In genomic region chr11:67369801-67370284, GRCh38 we compare ENCODE assay signal across 16 cellular contexts. TPM values are rescaled to one million over a fixed set of nuclear protein-coding genes. Genes with fewer than 3 reads are reported as not detected.
DNase-seq lines count a peak whose midpoint lies in the region; ATAC-seq, FAIRE-seq and TF ChIP-seq lines count a peak whose summit lies in the region.
"Had no signal": no experiment of that assay in that cellular context is flagged by ENCODE, and none has a peak within 500 bp of the region (broad histone marks: within the 10 kb centered on the region; RNA-seq: fewer than 3 reads in every experiment).

No MANE protein-coding gene starts in this region.

- CTCF ChIA-PET in HEK293 (lab: Yijun Ruan, JAX) = interaction anchor here (0.7 to 30.4 kb wide), 4 partner anchors 6 to 55 kb away, joined by 4 to 898 read pairs (median 452); partner anchors contain the start of genes CLCF1, POLD4 and RAD9A
- CTCF ChIA-PET in H1 (lab: Charles Lee; ENCODE audit: partially characterized antibody) = interaction anchor here (0.7 to 34.8 kb wide), 15 partner anchors 9 to 984 kb away, joined by 3 to 1305 read pairs (median 4); partner anchors contain the start of genes POLD4 and RAD9A

- TF ChIP-seq CTCF in HEK293 (tag by site-specific recombination; IDR thresholded peaks at IDR 0.05) = no peak
- no peak for TF ChIP-seq CTCF in H1 (IDR thresholded peaks at IDR 0.05; ENCODE audit: control extremely low read depth in 1 of 3, insufficient read depth in 1 of 3, low read depth in 1 of 3, low read length in 3 of 3)
- TF ChIP-seq CTCF in nephron (IDR thresholded peaks at IDR 0.05; ENCODE audit: unreplicated experiment in 3 of 3) = no peak

- no peak overlapping the region for H3K9ac ChIP-seq in H1 (replicated peaks in 1 of 4; ENCODE audit: extremely low read depth in 1 of 4, low read depth in 3 of 4, low read length in 3 of 4)
- H3K9ac ChIP-seq: KMS-11 had no signal

- H2BK120ac ChIP-seq in H1 (replicated peaks; ENCODE audit: low read depth, low read length) = no peak overlapping the region

- H3K79me2 ChIP-seq in ACC112 (ENCODE audit: control insufficient read depth, insufficient read depth, low read length, unreplicated experiment) (peaks cover 80% of the 10 kb centered on the region), H1 (ENCODE audit: control insufficient read depth in 1 of 2, insufficient read depth in 2 of 2, low read length in 2 of 2) (no peaks in the 10 kb centered on the region)

- H3K4me3 Mint-ChIP-seq in nephron = peak overlapping the region; percentile 51 to 73 (median 73)

- FAIRE-seq in H1 (lab: Jason Lieb, UNC) = no peak
- FAIRE-seq: islet of Langerhans had no signal

- H2BK12ac ChIP-seq in H1 (ENCODE audit: low read depth, low read length) = peak overlapping the region; percentile 87; the same call in 1 of the 2 replicates

- H3K9me3 ChIP-seq in HEK293 (ENCODE audit: control insufficient read depth, insufficient read depth, low read depth, low read length) (no peaks in the 10 kb centered on the region), H1 (ENCODE audit: insufficient read depth in 2 of 2, low read depth in 1 of 2, low read length in 1 of 2) (no peaks in the 10 kb centered on the region)

- H3K18ac ChIP-seq in H1 (ENCODE audit: extremely low read depth, low read length) = no peak overlapping the region; the same call in 1 of the 2 replicates

- H2BK5ac ChIP-seq in H1 (ENCODE audit: low read depth, low read length) = no peak overlapping the region

- no peak for TF ChIP-seq POLR2A in H1 (IDR thresholded peaks at IDR 0.05; ENCODE audit: control extremely low read depth in 1 of 2, low read depth in 2 of 2, low read length in 2 of 2)

- H2AK5ac ChIP-seq in H1 (ENCODE audit: low read depth, low read length) = no peak overlapping the region

- H3K23ac ChIP-seq in H1 (ENCODE audit: insufficient read length) = no peak overlapping the region

- DNase-seq in H1 (ENCODE audit: low read depth in 1 of 2, low spot score in 2 of 2) = no peak
- DNase-seq in NCI-H510A (lab: John Stamatoyannopoulos, UW) = no peak
- no peak for DNase-seq in activated CD4-positive, alpha-beta T cell treated with anti-CD3 and anti-CD28 coated beads, Interleukin-2, amount 50 U/mL, for 1 hour
- no peak for DNase-seq in occipital lobe (lab: John Stamatoyannopoulos, UW)
- DNase-seq: aorta; nucleus accumbens; RPMI8226; stimulated activated CD4-positive, alpha-beta T cell treated with anti-CD3 and anti-CD28 coated beads, Interleukin-2, amount 100 ng/mL, for 48 hours had no signal

- H3K4me1 ChIP-seq in ACC112 (ENCODE audit: control insufficient read depth, insufficient read depth, low read length, unreplicated experiment) = peaks cover 69% of the 10 kb centered on the region
- peaks cover 3% of the 10 kb centered on the region; the same call in 1 of the 2 replicates for H3K4me1 ChIP-seq in HEK293 (ENCODE audit: control insufficient read depth, insufficient read depth, low read length)
- H3K4me1 ChIP-seq in H1 (replicated peaks in 1 of 4; ENCODE audit: control insufficient read depth in 3 of 4, insufficient read depth in 4 of 4, low read length in 3 of 4) = peaks cover 0 to 32% (median 27%) of the 10 kb centered on the region in 4 experiments; a peak in 6 of 7 replicates

- H4K8ac ChIP-seq in H1 (ENCODE audit: extremely low read depth, insufficient read depth, low read length) = no peak overlapping the region

- H3K36me3 ChIP-seq in ACC112 (ENCODE audit: insufficient read depth, low read length) = peaks cover 9% of the 10 kb centered on the region; the same call in 1 of the 2 replicates
- H3K36me3 ChIP-seq in HEK293 (ENCODE audit: control insufficient read depth in 2 of 2, insufficient read depth in 1 of 2, low read length in 2 of 2) = no peaks in the 10 kb centered on the region
- H3K36me3 ChIP-seq in H1 (ENCODE audit: control insufficient read depth in 2 of 4, insufficient read depth in 4 of 4, low read length in 3 of 4) = no peaks in the 10 kb centered on the region

- no peak for ATAC-seq in GM19351 (IDR thresholded peaks at IDR 0.05; ENCODE audit: unreplicated experiment)
- ATAC-seq: HCT116 had no signal

- H3K4me2 ChIP-seq in H1 (ENCODE audit: insufficient read depth in 1 of 2, low read depth in 2 of 2, low read length in 2 of 2) = no peak overlapping the region
- H3K4me2 ChIP-seq: KMS-11 had no signal

- no peak overlapping the region for H4K91ac ChIP-seq in H1 (replicated peaks; ENCODE audit: insufficient read length, low read length)

- peaks cover 21% of the 10 kb centered on the region for H3K27me3 Mint-ChIP-seq in nephron (ENCODE audit: low read depth)

- no peak overlapping the region for H4K5ac ChIP-seq in H1 (ENCODE audit: insufficient read length, low read depth, low read length)

- H3K27me3 ChIP-seq in ACC112 (ENCODE audit: insufficient read depth, low read length) (no peaks in the 10 kb centered on the region), H1 (replicated peaks in 1 of 4; ENCODE audit: control insufficient read depth in 3 of 4, extremely low read depth in 1 of 4, insufficient read depth in 3 of 4, low read length in 3 of 4) (peaks cover 0 to 40% (median 33%) of the 10 kb centered on the region in 4 experiments; a peak in 6 of 7 replicates)

- no peak overlapping the region for H3K56ac ChIP-seq in H1 (replicated peaks; ENCODE audit: insufficient read length, low read depth, low read length)

- POLR2A ChIA-PET in HEK293 (lab: Yijun Ruan, JAX) = interaction anchor here (0.6 to 1.8 kb wide), 6 partner anchors 17 to 161 kb away, joined by 3 to 6 read pairs (median 4); partner anchors contain the start of gene POLD4
- POLR2A ChIA-PET in H1 (lab: Charles Lee; ENCODE audit: partially characterized antibody) = interaction anchor here (0.8 to 1.4 kb wide), 10 partner anchors 7 to 257 kb away, joined by 3 to 6 read pairs (median 4); partner anchors contain the start of gene POLD4

- peaks cover 17% of the 10 kb centered on the region; the same call in 1 of the 2 replicates for H3K23me2 ChIP-seq in H1 (ENCODE audit: low read depth, low read length)

- H3K27ac ChIP-seq in ACC112 (ENCODE audit: low read depth, low read length) = peak overlapping the region; percentile 58
- no peak overlapping the region for H3K27ac ChIP-seq in HEK293 (ENCODE audit: extremely low read depth, low read depth, low read length)
- H3K27ac ChIP-seq in H1 (ENCODE audit: low read depth, low read length) = no peak overlapping the region
- H3K27ac ChIP-seq: C4-2B, KMS-11 had no signal

- peaks cover 0 to 3% of the 10 kb centered on the region in 2 experiments for H4K20me1 ChIP-seq in H1 (replicated peaks in 1 of 2; ENCODE audit: control insufficient read depth in 1 of 2, insufficient read depth in 2 of 2, low read length in 2 of 2)

- H3K9me3 Mint-ChIP-seq in nephron = no peaks in the 10 kb centered on the region

- H3K79me1 ChIP-seq in H1 (ENCODE audit: low read depth, low read length) = no peaks in the 10 kb centered on the region

- peaks cover under 1% of the 10 kb centered on the region for H3K36me3 Mint-ChIP-seq in nephron (ENCODE audit: low read depth)

- no peak overlapping the region for H2AFZ ChIP-seq in ACC112 (ENCODE audit: low read length, unreplicated experiment)
- H2AFZ ChIP-seq in H1 (ENCODE audit: low read length) = no peak overlapping the region

- no peak overlapping the region for H2BK20ac ChIP-seq in H1 (ENCODE audit: low read length)

- H2BK15ac ChIP-seq in H1 (ENCODE audit: low read length) = no peak overlapping the region

- no peak overlapping the region for H3K14ac ChIP-seq in H1 (ENCODE audit: insufficient read length)

- no peak for TF ChIP-seq EP300 in H1 (IDR thresholded peaks at IDR 0.05; ENCODE audit: borderline replicate concordance in 1 of 2, low read depth in 2 of 2, low read length in 2 of 2)

- 58% methylated on average over 12 of the region's 12 CpGs; no CpG with 5 or more reads in 1 of the 2 experiments for WGBS in H1 (ENCODE audit: extremely low coverage in 1 of 2, insufficient coverage in 1 of 2, insufficient read length in 1 of 2, insufficient replicate concordance in 2 of 2, low coverage in 1 of 2, low lambda C conversion rate in 2 of 2, missing lambda C conversion rate in 1 of 2), 2 experiments

- H3K4me1 Mint-ChIP-seq in nephron = peaks cover 70% of the 10 kb centered on the region

- no peak for TF ChIP-seq RAD21 in H1 (IDR thresholded peaks at IDR 0.05 in 1 of 2, conservative IDR thresholded peaks at IDR 0.05 in 1 of 2; ENCODE audit: low read depth in 2 of 2, low read length in 2 of 2)

- H3K4me3 ChIP-seq in ACC112 (ENCODE audit: low read depth, low read length) (peak overlapping the region; percentile 95), HEK293 (ENCODE audit: low read depth, low read length) (no peak overlapping the region), H1 (ENCODE audit: extremely low read depth in 1 of 4, insufficient read depth in 2 of 4, low read depth in 3 of 4, low read length in 4 of 4) (no peak overlapping the region)

- H3K4ac ChIP-seq in H1 (replicated peaks; ENCODE audit: insufficient read length, low read depth, low read length) = no peak overlapping the region

- H3K27ac Mint-ChIP-seq in nephron = peak overlapping the region; percentile 52 to 96 (median 59)

RNA-seq across cellular contexts. Expression of gene CLCF1, which starts 3.6 kb away (rescaled TPM):
- 0.32 and 0.57 TPM in 2 replicates for total RNA-seq in H1 (2021; fragmentation: NEBNext Ultra II Directional; extraction: Animal tissue kit (Norgen Biotek cat#: 25700))
- 1.2 and 2.6 TPM in 2 replicates for polyA plus RNA-seq in H1 (2011; rRNA removed)
- 1.0 TPM for polyA plus RNA-seq in H1 (2011; cell fraction: cytosol; rRNA removed)
- 2.7 TPM for polyA plus RNA-seq in H1 (2011; cell fraction: nucleus; rRNA removed)
- polyA plus RNA-seq in H1 (2012, experiment 1 of 2) = 0.81 to 1.2 TPM (median 1.0 TPM) in 4 replicates
- 0.81 TPM for polyA plus RNA-seq in H1 (2012, experiment 2 of 2)
- polyA plus RNA-seq in H1 (2013, experiment 1 of 2) = 0.95 TPM
- 0.66 TPM for polyA plus RNA-seq in H1 (2013, experiment 2 of 2)
- polyA minus RNA-seq in H1 (2011; rRNA and poly(A)+ RNA removed) = 0.54 TPM in 2 replicates
- not detected for polyA minus RNA-seq in H1 (2011; cell fraction: cytosol; rRNA and poly(A)+ RNA removed)
- 0.40 TPM for polyA minus RNA-seq in H1 (2011; cell fraction: nucleus; rRNA and poly(A)+ RNA removed)
- not detected for total RNA-seq in occipital lobe

RNA-seq across cellular contexts. Expression of gene POLD4, which starts 16.5 kb away (rescaled TPM):
- total RNA-seq in H1 (2021; fragmentation: NEBNext Ultra II Directional; extraction: Animal tissue kit (Norgen Biotek cat#: 25700)) = 18.5 and 21.2 TPM in 2 replicates
- 46.7 and 72.0 TPM in 2 replicates for polyA plus RNA-seq in H1 (2011; rRNA removed)
- 40.6 TPM for polyA plus RNA-seq in H1 (2011; cell fraction: cytosol; rRNA removed)
- polyA plus RNA-seq in H1 (2011; cell fraction: nucleus; rRNA removed) = 35.3 TPM
- polyA plus RNA-seq in H1 (2012, experiment 1 of 2) = 18.8 to 31.5 TPM (median 27.6 TPM) in 4 replicates
- 33.8 TPM for polyA plus RNA-seq in H1 (2012, experiment 2 of 2)
- polyA plus RNA-seq in H1 (2013, experiment 1 of 2) = 25.0 TPM
- 25.1 TPM for polyA plus RNA-seq in H1 (2013, experiment 2 of 2)
- polyA minus RNA-seq in H1 (2011; rRNA and poly(A)+ RNA removed) = 6.8 and 7.2 TPM in 2 replicates
- 12.2 TPM for polyA minus RNA-seq in H1 (2011; cell fraction: cytosol; rRNA and poly(A)+ RNA removed)
- polyA minus RNA-seq in H1 (2011; cell fraction: nucleus; rRNA and poly(A)+ RNA removed) = 11.0 TPM
- 3.6 TPM for total RNA-seq in occipital lobe

RNA-seq across cellular contexts. Expression of gene RAD9A, which starts 21.9 kb away (rescaled TPM):
- total RNA-seq in H1 (2021; fragmentation: NEBNext Ultra II Directional; extraction: Animal tissue kit (Norgen Biotek cat#: 25700)) = 20.8 and 22.2 TPM in 2 replicates
- polyA plus RNA-seq in H1 (2011; rRNA removed) = 25.5 and 29.6 TPM in 2 replicates
- polyA plus RNA-seq in H1 (2011; cell fraction: cytosol; rRNA removed) = 25.1 TPM
- polyA plus RNA-seq in H1 (2011; cell fraction: nucleus; rRNA removed) = 76.6 TPM
- 19.7 to 23.9 TPM (median 22.6 TPM) in 4 replicates for polyA plus RNA-seq in H1 (2012, experiment 1 of 2)
- 19.6 TPM for polyA plus RNA-seq in H1 (2012, experiment 2 of 2)
- polyA plus RNA-seq in H1 (2013, experiment 1 of 2) = 19.6 TPM
- 18.6 TPM for polyA plus RNA-seq in H1 (2013, experiment 2 of 2)
- 5.9 and 10.4 TPM in 2 replicates for polyA minus RNA-seq in H1 (2011; rRNA and poly(A)+ RNA removed)
- 10.0 TPM for polyA minus RNA-seq in H1 (2011; cell fraction: cytosol; rRNA and poly(A)+ RNA removed)
- 17.6 TPM for polyA minus RNA-seq in H1 (2011; cell fraction: nucleus; rRNA and poly(A)+ RNA removed)
- 14.0 TPM for total RNA-seq in occipital lobe

RNA-seq across cellular contexts. Expression of gene PPP1CA, which starts 31.8 kb away (rescaled TPM):
- 198 and 210 TPM in 2 replicates for total RNA-seq in H1 (2021; fragmentation: NEBNext Ultra II Directional; extraction: Animal tissue kit (Norgen Biotek cat#: 25700))
- 359 and 430 TPM in 2 replicates for polyA plus RNA-seq in H1 (2011; rRNA removed)
- 274 TPM for polyA plus RNA-seq in H1 (2011; cell fraction: cytosol; rRNA removed)
- 218 TPM for polyA plus RNA-seq in H1 (2011; cell fraction: nucleus; rRNA removed)
- polyA plus RNA-seq in H1 (2012, experiment 1 of 2) = 139 to 201 TPM (median 197 TPM) in 4 replicates
- polyA plus RNA-seq in H1 (2012, experiment 2 of 2) = 283 TPM
- 157 TPM for polyA plus RNA-seq in H1 (2013, experiment 1 of 2)
- polyA plus RNA-seq in H1 (2013, experiment 2 of 2) = 156 TPM
- polyA minus RNA-seq in H1 (2011; rRNA and poly(A)+ RNA removed) = 140 and 166 TPM in 2 replicates
- polyA minus RNA-seq in H1 (2011; cell fraction: cytosol; rRNA and poly(A)+ RNA removed) = 98.8 TPM
- polyA minus RNA-seq in H1 (2011; cell fraction: nucleus; rRNA and poly(A)+ RNA removed) = 65.8 TPM
- 53.5 TPM for total RNA-seq in occipital lobe

RNA-seq across cellular contexts. Expression of gene TBC1D10C, which starts 34.0 kb away (rescaled TPM):
- total RNA-seq in H1 (2021; fragmentation: NEBNext Ultra II Directional; extraction: Animal tissue kit (Norgen Biotek cat#: 25700)) = 0.69 TPM in 1 of 2 replicates, not detected in the other
- 0.27 and 0.35 TPM in 2 replicates for polyA plus RNA-seq in H1 (2011; rRNA removed)
- 0.16 TPM for polyA plus RNA-seq in H1 (2011; cell fraction: cytosol; rRNA removed)
- 1.6 TPM for polyA plus RNA-seq in H1 (2011; cell fraction: nucleus; rRNA removed)
- 0.11 to 1.00 TPM (median 0.55 TPM) in 4 replicates for polyA plus RNA-seq in H1 (2012, experiment 1 of 2)
- polyA plus RNA-seq in H1 (2012, experiment 2 of 2) = 0.31 TPM
- polyA plus RNA-seq in H1 (2013, experiment 1 of 2) = 0.41 TPM
- 0.46 TPM for polyA plus RNA-seq in H1 (2013, experiment 2 of 2)
- 0.22 and 0.41 TPM in 2 replicates for polyA minus RNA-seq in H1 (2011; rRNA and poly(A)+ RNA removed)
- not detected for polyA minus RNA-seq in H1 (2011; cell fraction: cytosol; rRNA and poly(A)+ RNA removed)
- polyA minus RNA-seq in H1 (2011; cell fraction: nucleus; rRNA and poly(A)+ RNA removed) = 0.40 TPM
- total RNA-seq in occipital lobe = 0.16 TPM
